11 cellular contexts compared by ENCODE assay signal in genomic region chr11:12179019-12179418, GRCh38.
DNase-seq lines count a peak whose midpoint lies in the region; ATAC-seq and TF ChIP-seq lines count a peak whose summit lies in the region.
"Had no signal": no experiment of that assay in that cellular context is flagged by ENCODE, and none has a peak within 500 bp of the region (broad histone marks: within the 10 kb centered on the region; RNA-seq: fewer than 3 reads in every experiment).

No MANE protein-coding gene starts in this region.

- POLR2A ChIA-PET in CD4-positive, alpha-beta memory T cell (lab: Charles Lee; ENCODE audit: partially characterized antibody) = interaction anchor here (1.9 kb wide), 1 partner anchor 11 kb away, joined by 5 read pairs; no protein-coding TSS in a partner anchor

- no peak overlapping the region for H3K4me3 ChIP-seq in CD4-positive, alpha-beta memory T cell (ENCODE audit: low read length in 2 of 2)

- intact Hi-C loops in CD4-positive, alpha-beta memory T cell (cut with micrococcal nuclease) = no loop called here

- H3K27me3 ChIP-seq in CD4-positive, alpha-beta memory T cell (ENCODE audit: insufficient read depth, low read length) = no peaks in the 10 kb centered on the region

- H3K27ac Mint-ChIP-seq in CD4-positive, alpha-beta memory T cell = peak overlapping the region in 6 of 7 donors; percentile 37 to 90 (median 64)
- peak overlapping the region; percentile 66 for H3K27ac Mint-ChIP-seq in central memory CD8-positive, alpha-beta T cell (ENCODE audit: low read depth)
- peak overlapping the region; percentile 19 to 85 (median 48) for H3K27ac Mint-ChIP-seq in nephron
- H3K27ac Mint-ChIP-seq: activated B cell treated with CpG ODN at 0.5 μM for 24 hours had no signal

- no peaks in the 10 kb centered on the region for H3K9me3 ChIP-seq in CD4-positive, alpha-beta memory T cell (ENCODE audit: control insufficient read depth in 1 of 2, low read length in 2 of 2)

- H3K4me1 Mint-ChIP-seq in CD4-positive, alpha-beta memory T cell = peaks cover 27 to 40% (median 33%) of the 10 kb centered on the region in 4 donors
- peaks cover 39% of the 10 kb centered on the region for H3K4me1 Mint-ChIP-seq in central memory CD8-positive, alpha-beta T cell
- peaks cover 38% of the 10 kb centered on the region for H3K4me1 Mint-ChIP-seq in nephron
- H3K4me1 Mint-ChIP-seq: activated B cell treated with CpG ODN at 0.5 μM for 24 hours had no signal

- H3K4me1 ChIP-seq in CD4-positive, alpha-beta memory T cell (ENCODE audit: insufficient read depth, low read length) = peaks cover 35% of the 10 kb centered on the region

- peak overlapping the region in 5 of 8 donors; percentile 26 to 68 (median 41) for H3K4me3 Mint-ChIP-seq in CD4-positive, alpha-beta memory T cell
- H3K4me3 Mint-ChIP-seq in central memory CD8-positive, alpha-beta T cell = no peak overlapping the region
- peak overlapping the region in 1 of 3 experiments; percentile 1 for H3K4me3 Mint-ChIP-seq in nephron
- H3K4me3 Mint-ChIP-seq: activated B cell treated with CpG ODN at 0.5 μM for 24 hours had no signal

- ATAC-seq in central memory CD8-positive, alpha-beta T cell (replicated peaks; ENCODE audit: extremely low read depth, poor library complexity, severe bottlenecking) = no peak
- no peak for ATAC-seq in GM18498 (IDR thresholded peaks at IDR 0.05; ENCODE audit: unreplicated experiment)
- ATAC-seq: sciatic nerve had no signal

- CTCF ChIA-PET in CD4-positive, alpha-beta memory T cell (lab: Charles Lee; ENCODE audit: partially characterized antibody) = interaction anchor here (1.1 to 1.5 kb wide), 3 partner anchors 13 to 57 kb away, joined by 3 read pairs; no protein-coding TSS in a partner anchor

- no peak overlapping the region for H3K27ac ChIP-seq in CD4-positive, alpha-beta memory T cell (ENCODE audit: low read depth, low read length)

- no peaks in the 10 kb centered on the region for H3K36me3 Mint-ChIP-seq in CD4-positive, alpha-beta memory T cell
- peaks cover 1% of the 10 kb centered on the region for H3K36me3 Mint-ChIP-seq in central memory CD8-positive, alpha-beta T cell (ENCODE audit: insufficient read depth)
- H3K36me3 Mint-ChIP-seq in nephron (ENCODE audit: low read depth) = no peaks in the 10 kb centered on the region

- H3K27me3 Mint-ChIP-seq in CD4-positive, alpha-beta memory T cell = no peaks in the 10 kb centered on the region
- no peaks in the 10 kb centered on the region for H3K27me3 Mint-ChIP-seq in central memory CD8-positive, alpha-beta T cell
- H3K27me3 Mint-ChIP-seq in nephron (ENCODE audit: low read depth) = peaks cover 6% of the 10 kb centered on the region

- DNase-seq in CD4-positive, alpha-beta memory T cell = no peak
- peak; percentile 54 for DNase-seq in NCI-H2029 (lab: John Stamatoyannopoulos, UW)
- no peak for DNase-seq in central memory CD8-positive, alpha-beta T cell (ENCODE audit: low spot score in 2 of 2)
- no peak for DNase-seq in SW 1271 (lab: John Stamatoyannopoulos, UW)
- no peak for DNase-seq in activated CD8-positive, alpha-beta memory T cell treated with anti-CD3 and anti-CD28 coated beads, Interleukin-2, amount 50 U/mL, for 4 hours
- DNase-seq in HuH-7 (ENCODE audit: low spot score) = no peak
- DNase-seq: activated B cell treated with CpG ODN at 0.5 μM for 24 hours; stimulated activated naive CD4-positive, alpha-beta T cell had no signal

- no peaks in the 10 kb centered on the region for H3K9me3 Mint-ChIP-seq in CD4-positive, alpha-beta memory T cell
- no peaks in the 10 kb centered on the region for H3K9me3 Mint-ChIP-seq in central memory CD8-positive, alpha-beta T cell
- H3K9me3 Mint-ChIP-seq in nephron = no peaks in the 10 kb centered on the region
- H3K9me3 Mint-ChIP-seq: activated B cell treated with CpG ODN at 0.5 μM for 24 hours had no signal

- TF ChIP-seq CTCF in nephron (IDR thresholded peaks at IDR 0.05; ENCODE audit: unreplicated experiment in 3 of 3) = no peak

- H3K36me3 ChIP-seq in CD4-positive, alpha-beta memory T cell (ENCODE audit: insufficient read depth, low read length) = no peaks in the 10 kb centered on the region
